15 cellular contexts compared by ENCODE assay signal in the genomic region with DNA sequence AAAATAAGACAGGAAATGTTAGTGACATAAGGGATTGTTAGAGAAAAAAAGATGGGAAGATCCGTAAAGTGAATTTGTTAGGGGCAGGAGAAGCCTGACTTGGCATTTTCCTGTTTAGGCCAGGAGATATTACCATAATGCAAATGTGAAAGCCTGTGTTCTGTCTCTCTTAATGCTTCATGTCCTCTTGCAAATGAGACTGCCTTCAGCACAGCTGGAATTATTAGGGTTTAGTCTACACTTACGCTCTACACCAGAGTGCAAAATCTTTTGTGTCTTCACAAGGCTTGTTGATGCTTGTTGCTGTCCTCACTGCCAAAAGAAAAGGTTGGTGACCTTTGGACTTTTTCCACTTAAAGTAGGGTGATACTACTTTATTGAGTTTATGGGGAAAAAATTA. TPM values are rescaled to one million over a fixed set of nuclear protein-coding genes. Genes with fewer than 3 reads are reported as not detected.
DNase-seq lines count a peak whose midpoint lies in the region; ATAC-seq and TF ChIP-seq lines count a peak whose summit lies in the region.
"Had no signal": no experiment of that assay in that cellular context is flagged by ENCODE, and none has a peak within 500 bp of the region (broad histone marks: within the 10 kb centered on the region; RNA-seq: fewer than 3 reads in every experiment).

No MANE protein-coding gene starts in this region.

- H4K5ac ChIP-seq in H9 (ENCODE audit: insufficient read length, low read depth, low read length) = no peak overlapping the region

- no peaks in the 10 kb centered on the region for H3K27me3 ChIP-seq in H9 (ENCODE audit: insufficient read depth, low read length)
- H3K27me3 ChIP-seq: BLaER1 had no signal

- no CpG with 5 or more reads among the region's 2 CpGs for WGBS in H9 (ENCODE audit: extremely low coverage, insufficient read length, low lambda C conversion rate)

- TF ChIP-seq CTCF in H9 (conservative IDR thresholded peaks at IDR 0.05) (no peak), mucosa of descending colon (IDR thresholded peaks at IDR 0.05) (no peak)

- no peak overlapping the region for H2BK12ac ChIP-seq in H9 (ENCODE audit: insufficient read length, low read depth, low read length)

- H3K4me1 ChIP-seq in H9 (ENCODE audit: insufficient read depth, low read length) = peaks cover 10% of the 10 kb centered on the region; the same call in 1 of the 2 replicates
- H3K4me1 ChIP-seq in mucosa of descending colon (ENCODE audit: low read depth) = peaks cover 3% of the 10 kb centered on the region

- no peak for DNase-seq in activated T-cell treated with anti-CD3 and anti-CD28 coated beads, Interleukin-2, amount 50 U/mL, for 72 hours
- no peak for DNase-seq in activated T-cell treated with anti-CD3 and anti-CD28 coated beads, Interleukin-2, amount 50 U/mL, for 1 hour
- DNase-seq in H9 (no peak), NCI-H82 (lab: John Stamatoyannopoulos, UW) (no peak), mucosa of descending colon (no peak)
- no peak for DNase-seq in effector memory CD8-positive, alpha-beta T cell
- DNase-seq in stimulated activated effector memory CD8-positive, alpha-beta T cell treated with anti-CD3 and anti-CD28 coated beads, Interleukin-12 subunit alpha, Interleukin-12 subunit beta, amount 100 ng/mL, for 72 hours (ENCODE audit: low spot score in 2 of 2) = no peak
- DNase-seq: DMS 273 treated with DMSO at 0.1 percent for 48 hours, GF-D8, MV-4-11, NCI-H1436, NCI-H2029 treated with DMSO at 0.1 percent for 48 hours, NCI-H2171 treated with DMSO at 0.1 percent for 48 hours, NCI-H510A had no signal

- H3K4me1 Mint-ChIP-seq in activated T-cell treated with anti-CD3 and anti-CD28 coated beads, Interleukin-2, amount 50 U/mL, for 72 hours (ENCODE audit: low read depth) = peaks cover 38% of the 10 kb centered on the region
- peaks cover 43 to 57% of the 10 kb centered on the region in 2 experiments for H3K4me1 Mint-ChIP-seq in H9
- peaks cover 21 to 24% of the 10 kb centered on the region in 2 donors for H3K4me1 Mint-ChIP-seq in effector memory CD8-positive, alpha-beta T cell (ENCODE audit: low read depth in 2 of 2)
- peaks cover 42% of the 10 kb centered on the region for H3K4me1 Mint-ChIP-seq in stimulated activated effector memory CD8-positive, alpha-beta T cell treated with anti-CD3 and anti-CD28 coated beads, Interleukin-12 subunit alpha, Interleukin-12 subunit beta, amount 100 ng/mL, for 72 hours

- H4K20me1 ChIP-seq in H9 (ENCODE audit: control insufficient read depth, insufficient read depth, insufficient read length) = peaks cover 4% of the 10 kb centered on the region

- H2BK15ac ChIP-seq in H9 (ENCODE audit: low read depth, low read length) = no peak overlapping the region

- no peaks in the 10 kb centered on the region for H3K27me3 Mint-ChIP-seq in activated T-cell treated with anti-CD3 and anti-CD28 coated beads, Interleukin-2, amount 50 U/mL, for 72 hours (ENCODE audit: low read depth)
- peaks cover 2% of the 10 kb centered on the region; the same call in 1 of the 2 replicates for H3K27me3 Mint-ChIP-seq in H9 (ENCODE audit: low read depth)
- H3K27me3 Mint-ChIP-seq in effector memory CD8-positive, alpha-beta T cell = no peaks in the 10 kb centered on the region

- H3K4me3 Mint-ChIP-seq in activated T-cell treated with anti-CD3 and anti-CD28 coated beads, Interleukin-2, amount 50 U/mL, for 72 hours = no peak overlapping the region
- 0 out of 5 replicates have a peak overlapping the region, but pooled peaks of 1 of the 2 experiments have one; percentile 1 for H3K4me3 Mint-ChIP-seq in H9
- H3K4me3 Mint-ChIP-seq in effector memory CD8-positive, alpha-beta T cell = no peak overlapping the region
- H3K4me3 Mint-ChIP-seq in stimulated activated effector memory CD8-positive, alpha-beta T cell treated with anti-CD3 and anti-CD28 coated beads, Interleukin-12 subunit alpha, Interleukin-12 subunit beta, amount 100 ng/mL, for 72 hours = no peak overlapping the region

- H3K79me1 ChIP-seq in H9 (ENCODE audit: insufficient read depth, low read depth, low read length, poor library complexity, severe bottlenecking) = peaks cover 5% of the 10 kb centered on the region

- H3T11ph ChIP-seq in H9 (ENCODE audit: low read length) = no peak overlapping the region

- no peaks in the 10 kb centered on the region for H3K9me3 Mint-ChIP-seq in activated T-cell treated with anti-CD3 and anti-CD28 coated beads, Interleukin-2, amount 50 U/mL, for 72 hours
- no peaks in the 10 kb centered on the region for H3K9me3 Mint-ChIP-seq in H9
- no peaks in the 10 kb centered on the region for H3K9me3 Mint-ChIP-seq in effector memory CD8-positive, alpha-beta T cell
- no peaks in the 10 kb centered on the region for H3K9me3 Mint-ChIP-seq in stimulated activated effector memory CD8-positive, alpha-beta T cell treated with anti-CD3 and anti-CD28 coated beads, Interleukin-12 subunit alpha, Interleukin-12 subunit beta, amount 100 ng/mL, for 72 hours

- no peak overlapping the region for H3K23ac ChIP-seq in H9 (ENCODE audit: insufficient read length, low read depth, low read length)

- H3K27ac ChIP-seq in H9 (ENCODE audit: insufficient read length, low read depth, low read length) = no peak overlapping the region
- H3K27ac ChIP-seq: BLaER1 had no signal

- H3K4me3 ChIP-seq in mucosa of descending colon = no peak overlapping the region
- H3K4me3 ChIP-seq: BLaER1 had no signal

- H3K79me2 ChIP-seq in H9 (ENCODE audit: insufficient read depth, low read length) = peaks cover 9% of the 10 kb centered on the region; the same call in 1 of the 2 replicates

- no peak for ATAC-seq in activated T-cell treated with anti-CD3 and anti-CD28 coated beads, Interleukin-2, amount 50 U/mL, for 72 hours (replicated peaks in 1 of 2)
- ATAC-seq in effector memory CD8-positive, alpha-beta T cell (replicated peaks) = no peak
- ATAC-seq in stimulated activated effector memory CD8-positive, alpha-beta T cell treated with anti-CD3 and anti-CD28 coated beads, Interleukin-12 subunit alpha, Interleukin-12 subunit beta, amount 100 ng/mL, for 72 hours = no peak
- ATAC-seq in mucosa of descending colon = no peak

- no peak overlapping the region for H2AK5ac ChIP-seq in H9 (ENCODE audit: insufficient read length, low read length)

- H3K36me3 ChIP-seq in mucosa of descending colon (ENCODE audit: low read depth) = no peaks in the 10 kb centered on the region

- no peak overlapping the region for H2BK5ac ChIP-seq in H9 (ENCODE audit: insufficient read length, low read length)

- no peak overlapping the region for H3K14ac ChIP-seq in H9 (ENCODE audit: insufficient read depth, low read length)

- H2AFZ ChIP-seq in H9 (ENCODE audit: low read length) = no peak overlapping the region

- intact Hi-C loops in mucosa of descending colon (cut with DNase I, micrococcal nuclease) = loop anchor here (10.0 kb wide), 1 partner anchor 671 kb away; no protein-coding TSS in a partner anchor

- peak overlapping the region; percentile 26 for H3K27ac Mint-ChIP-seq in activated T-cell treated with anti-CD3 and anti-CD28 coated beads, Interleukin-2, amount 50 U/mL, for 72 hours
- H3K27ac Mint-ChIP-seq in H9 = peak overlapping the region in 2 of 3 experiments; percentile 32 to 59; a peak in 4 of 7 replicates
- peak overlapping the region; percentile 75 to 82 for H3K27ac Mint-ChIP-seq in effector memory CD8-positive, alpha-beta T cell
- H3K27ac Mint-ChIP-seq in stimulated activated effector memory CD8-positive, alpha-beta T cell treated with anti-CD3 and anti-CD28 coated beads, Interleukin-12 subunit alpha, Interleukin-12 subunit beta, amount 100 ng/mL, for 72 hours = peak overlapping the region; percentile 58

- no peak overlapping the region for H3K9ac ChIP-seq in H9 (ENCODE audit: extremely low read depth, insufficient read length, low read length)
- H3K9ac ChIP-seq: BLaER1 had no signal

- no peak overlapping the region for H4K91ac ChIP-seq in H9 (ENCODE audit: insufficient read length, low read depth, low read length)

- no peaks in the 10 kb centered on the region for H3K9me3 ChIP-seq in H9 (ENCODE audit: control insufficient read depth, low read depth, low read length)
- H3K9me3 ChIP-seq in mucosa of descending colon = no peaks in the 10 kb centered on the region
- H3K9me3 ChIP-seq: BLaER1 had no signal

- H2BK120ac ChIP-seq in H9 (ENCODE audit: low read depth, low read length, poor library complexity, severe bottlenecking) = no peak overlapping the region

- no peak overlapping the region for H3K4ac ChIP-seq in H9 (ENCODE audit: low read depth, low read length)

- H3K36me3 Mint-ChIP-seq in activated T-cell treated with anti-CD3 and anti-CD28 coated beads, Interleukin-2, amount 50 U/mL, for 72 hours (ENCODE audit: insufficient read depth in 2 of 2) = peaks cover 12 to 36% of the 10 kb centered on the region in 2 donors
- peaks cover 64 to 98% (median 96%) of the 10 kb centered on the region in 3 experiments for H3K36me3 Mint-ChIP-seq in H9 (ENCODE audit: insufficient read depth in 1 of 3, low read depth in 3 of 3)
- peaks cover 60% of the 10 kb centered on the region for H3K36me3 Mint-ChIP-seq in effector memory CD8-positive, alpha-beta T cell (ENCODE audit: insufficient read depth)
- peaks cover 91% of the 10 kb centered on the region for H3K36me3 Mint-ChIP-seq in stimulated activated effector memory CD8-positive, alpha-beta T cell treated with anti-CD3 and anti-CD28 coated beads, Interleukin-12 subunit alpha, Interleukin-12 subunit beta, amount 100 ng/mL, for 72 hours

- no peak overlapping the region for H3K18ac ChIP-seq in H9 (ENCODE audit: insufficient read length, low read depth, low read length)

- no peak overlapping the region for H2BK20ac ChIP-seq in H9 (ENCODE audit: low read depth, low read length, poor library complexity, severe bottlenecking)

- no peak overlapping the region for H3K56ac ChIP-seq in H9 (ENCODE audit: insufficient read length, low read depth, low read length)

- H3K4me2 ChIP-seq in H9 (ENCODE audit: insufficient read depth, insufficient read length, low read length) = no peak overlapping the region
- H3K4me2 ChIP-seq: BLaER1 had no signal

- no peak overlapping the region for H4K8ac ChIP-seq in H9 (replicated peaks; ENCODE audit: insufficient read length, low read depth, low read length)

- H3K23me2 ChIP-seq in H9 (ENCODE audit: insufficient read length, low read depth, low read length, poor library complexity, severe bottlenecking) = no peaks in the 10 kb centered on the region

RNA-seq across cellular contexts. Expression of a gene that starts 56.8 kb away (rescaled TPM):
- total RNA-seq in activated T-cell treated with anti-CD3 and anti-CD28 coated beads, Interleukin-2, amount 50 U/mL, for 72 hours = 10 to 100 TPM; 30.0 to 34.9 TPM
- total RNA-seq in H9 (2021) (192 and 194 TPM in 2 replicates), mucosa of descending colon (10 to 100 TPM in 2 of 3 donors, 1 to 10 TPM in 1; 8.5 to 30.9 (median 10.8) TPM)

Comparison
In these comparisons a context has a peak if more than half of its experiments do, and no peak if none do; other contexts are left out.
1. H3K27ac Mint-ChIP-seq: peak in every context shown above with its lines; median percentile 78 in effector memory CD8-positive, alpha-beta T cell; 58 in stimulated activated effector memory CD8-positive, alpha-beta T cell treated with anti-CD3 and anti-CD28 coated beads, Interleukin-12 subunit alpha, Interleukin-12 subunit beta, amount 100 ng/mL, for 72 hours; 46 in H9; 26 in activated T-cell treated with anti-CD3 and anti-CD28 coated beads, Interleukin-2, amount 50 U/mL, for 72 hours.